Comparison of ENCODE assay signal across 8 cellular contexts in genomic region chr17:75691371-75692290, GRCh38. TPM values are rescaled to one million over a fixed set of nuclear protein-coding genes. Genes with fewer than 3 reads are reported as not detected.
DNase-seq lines count a peak whose midpoint lies in the region; ATAC-seq and TF ChIP-seq lines count a peak whose summit lies in the region.

No MANE protein-coding gene starts in this region.

- intact Hi-C loops in naive thymus-derived CD4-positive, alpha-beta T cell (cut with micrococcal nuclease), result no loop called here
- intact Hi-C loops in vagina (cut with DNase I), result loop anchor here (1.0 kb wide), 1 partner anchor 50 kb away; no protein-coding TSS in a partner anchor

- peak overlapping the region in 3 of 10 donors; percentile 16 to 39 (median 29) for H3K4me3 Mint-ChIP-seq in naive thymus-derived CD4-positive, alpha-beta T cell

- peak in 2 of 3 donors; percentile 36 to 51 for DNase-seq in stimulated activated CD4-positive, alpha-beta T cell treated with anti-CD3 and anti-CD28 coated beads, Interleukin-12 subunit alpha, Interleukin-12 subunit beta, amount 100 ng/mL, for 48 hours (ENCODE audit: low read depth in 2 of 3, low spot score in 1 of 3)
- no peak for DNase-seq in stimulated activated CD4-positive, alpha-beta T cell treated with anti-CD3 and anti-CD28 coated beads, Interleukin-4, amount 100 ng/mL, for 4 hours
- DNase-seq in astrocyte of the cerebellum (ENCODE audit: low read depth) (peak; percentile 59), vagina (ENCODE audit: extremely low spot score in 2 of 2) (no peak), COLO668 (lab: John Stamatoyannopoulos, UW; ENCODE audit: unreplicated experiment) (no peak), NCI-H2081 treated with DMSO at 0.1 percent for 48 hours (lab: John Stamatoyannopoulos, UW) (no peak)
- peak in 1 of 9 donors; percentile 59 for DNase-seq in naive thymus-derived CD4-positive, alpha-beta T cell

- H3K9me3 Mint-ChIP-seq in naive thymus-derived CD4-positive, alpha-beta T cell, result no peaks in the 10 kb centered on the region

- POLR2A ChIA-PET in naive thymus-derived CD4-positive, alpha-beta T cell (lab: Charles Lee), result interaction anchor here (0.7 to 1.2 kb wide), 4 partner anchors 8 to 76 kb away, joined by 3 to 4 read pairs (median 3); partner anchors contain the start of genes RECQL5 and SAP30BP

- H3K27me3 ChIP-seq in naive thymus-derived CD4-positive, alpha-beta T cell (ENCODE audit: control insufficient read depth in 2 of 2, insufficient read depth in 2 of 2, low read length in 2 of 2), result no peaks in the 10 kb centered on the region
- H3K27me3 ChIP-seq in vagina, result no peaks in the 10 kb centered on the region

- in situ Hi-C loops in astrocyte of the cerebellum (cut with HindIII; ENCODE audit: low sequenced_read_pairs), result no loop called here

- no peak for TF ChIP-seq POLR2A in vagina (IDR thresholded peaks at IDR 0.05)

- CTCF ChIA-PET in naive thymus-derived CD4-positive, alpha-beta T cell (lab: Charles Lee), result interaction anchor here (0.6 kb wide), 1 partner anchor 375 kb away, joined by 4 read pairs; no protein-coding TSS in a partner anchor

- H3K27ac Mint-ChIP-seq in naive thymus-derived CD4-positive, alpha-beta T cell, result peak overlapping the region; percentile 12 to 86 (median 70)

- no peak overlapping the region for H3K4me3 ChIP-seq in astrocyte of the cerebellum (ENCODE audit: low read depth, low read length)
- H3K4me3 ChIP-seq in naive thymus-derived CD4-positive, alpha-beta T cell (ENCODE audit: low read length), result no peak overlapping the region
- no peak overlapping the region for H3K4me3 ChIP-seq in vagina

- TF ChIP-seq CTCF in astrocyte of the cerebellum (IDR thresholded peaks at IDR 0.05; ENCODE audit: low read depth, low read length, missing control alignments), result no peak
- TF ChIP-seq CTCF in vagina (IDR thresholded peaks at IDR 0.05), result no peak

- H3K4me1 Mint-ChIP-seq in naive thymus-derived CD4-positive, alpha-beta T cell, result peaks cover 33 to 56% (median 50%) of the 10 kb centered on the region in 7 donors

- H3K27ac ChIP-seq in naive thymus-derived CD4-positive, alpha-beta T cell (ENCODE audit: low read depth, low read length), result no peak overlapping the region
- H3K27ac ChIP-seq in vagina, result peak overlapping the region; percentile 72

- H3K27me3 Mint-ChIP-seq in naive thymus-derived CD4-positive, alpha-beta T cell, result no peaks in the 10 kb centered on the region

- H3K4me1 ChIP-seq in naive thymus-derived CD4-positive, alpha-beta T cell (ENCODE audit: control insufficient read depth in 2 of 2, insufficient read depth in 2 of 2, low read length in 2 of 2), result peaks cover 0 to 31% of the 10 kb centered on the region in 2 donors
- peaks cover 89% of the 10 kb centered on the region for H3K4me1 ChIP-seq in vagina

- H3K36me3 Mint-ChIP-seq in naive thymus-derived CD4-positive, alpha-beta T cell, result peaks cover 0 to 24% (median 9%) of the 10 kb centered on the region in 5 donors

- H3K9me3 ChIP-seq in naive thymus-derived CD4-positive, alpha-beta T cell (ENCODE audit: control insufficient read depth in 2 of 3, low read length in 3 of 3), result no peaks in the 10 kb centered on the region
- no peaks in the 10 kb centered on the region for H3K9me3 ChIP-seq in vagina

- ATAC-seq in naive thymus-derived CD4-positive, alpha-beta T cell, result no peak
- ATAC-seq in GM19467 (IDR thresholded peaks at IDR 0.05; ENCODE audit: unreplicated experiment), result no peak

- peaks cover 0 to 60% (median 5%) of the 10 kb centered on the region in 3 experiments for H3K36me3 ChIP-seq in naive thymus-derived CD4-positive, alpha-beta T cell (ENCODE audit: control insufficient read depth in 2 of 3, insufficient read depth in 3 of 3, low read length in 3 of 3)
- H3K36me3 ChIP-seq in vagina, result peaks cover 0 to 5% of the 10 kb centered on the region in 2 donors

RNA-seq across cellular contexts. Expression of gene SAP30BP, which starts 24.5 kb away (rescaled TPM):
- 100 to 1,000 TPM in 4 of 5 experiments, 10 to 100 TPM in 1; 97.6 to 198 (median 116) TPM for total RNA-seq in naive thymus-derived CD4-positive, alpha-beta T cell
- 10 to 100 TPM; 69.5 to 76.1 TPM for polyA plus RNA-seq in naive thymus-derived CD4-positive, alpha-beta T cell
- 79.1 TPM for total RNA-seq in vagina

RNA-seq across cellular contexts. Expression of gene RECQL5, which starts 24.7 kb away (rescaled TPM):
- 10 to 100 TPM; 38.7 to 76.5 (median 49.2) TPM for total RNA-seq in naive thymus-derived CD4-positive, alpha-beta T cell
- 10 to 100 TPM; 12.4 to 25.9 TPM for polyA plus RNA-seq in naive thymus-derived CD4-positive, alpha-beta T cell
- 44.0 TPM for total RNA-seq in vagina

RNA-seq across cellular contexts. Expression of gene ITGB4, which starts 29.6 kb away (rescaled TPM):
- total RNA-seq in naive thymus-derived CD4-positive, alpha-beta T cell, result 1 to 10 TPM in 3 of 5 experiments, under 1 TPM in 2; 0.49 to 1.8 (median 1.2) TPM
- polyA plus RNA-seq in naive thymus-derived CD4-positive, alpha-beta T cell, result under 1 TPM; 0.09 to 0.35 TPM
- total RNA-seq in vagina, result 169 TPM

RNA-seq across cellular contexts. Expression of gene SMIM5, which starts 58.4 kb away (rescaled TPM):
- total RNA-seq in naive thymus-derived CD4-positive, alpha-beta T cell, result 1 to 10 TPM in 2 of 5 experiments, under 1 TPM in 3; 0.43 to 2.4 (median 0.84) TPM
- polyA plus RNA-seq in naive thymus-derived CD4-positive, alpha-beta T cell, result under 1 TPM; 0.06 to 0.22 TPM
- 2.2 TPM for total RNA-seq in vagina

Comparison
In these comparisons a context has a peak if more than half of its experiments do, and no peak if none do; other contexts are left out.
1. DNase-seq: peak in stimulated activated CD4-positive, alpha-beta T cell treated with anti-CD3 and anti-CD28 coated beads, Interleukin-12 subunit alpha, Interleukin-12 subunit beta, amount 100 ng/mL, for 48 hours (2 of 3) and astrocyte of the cerebellum (single experiment); none in stimulated activated CD4-positive, alpha-beta T cell treated with anti-CD3 and anti-CD28 coated beads, Interleukin-4, amount 100 ng/mL, for 4 hours (0 of 2), vagina (0 of 2), COLO668 (single experiment) and NCI-H2081 treated with DMSO at 0.1 percent for 48 hours (single experiment).
2. RNA of gene ITGB4, which starts 29.6 kb away (total RNA-seq): 169 TPM in vagina (single experiment); 0.49 to 1.8 TPM in naive thymus-derived CD4-positive, alpha-beta T cell; every median in the first group is over 10 times any median in the second.